Comparison of ENCODE assay signal across 11 cellular contexts in genomic region chr3:122691195-122691594, GRCh38. TPM values are rescaled to one million over a fixed set of nuclear protein-coding genes. Genes with fewer than 3 reads are reported as not detected.
DNase-seq lines count a peak whose midpoint lies in the region; ATAC-seq and TF ChIP-seq lines count a peak whose summit lies in the region.
"Had no signal": no experiment of that assay in that cellular context is flagged by ENCODE, and none has a peak within 500 bp of the region (broad histone marks: within the 10 kb centered on the region; RNA-seq: fewer than 3 reads in every experiment).

No MANE protein-coding gene starts in this region.

- 0 out of 2 replicates have a peak overlapping the region, but pooled peaks have one; percentile 20 for H3K27ac ChIP-seq in Panc1 (ENCODE audit: low read length)
- H3K27ac ChIP-seq in CD8-positive, alpha-beta T cell (ENCODE audit: low read depth, low read length): no peak overlapping the region
- H3K27ac ChIP-seq: transverse colon had no signal

- no peaks in the 10 kb centered on the region for H3K27me3 Mint-ChIP-seq in activated T-cell treated with anti-CD3 and anti-CD28 coated beads, Interleukin-2, amount 50 U/mL, for 24 hours
- H3K27me3 Mint-ChIP-seq in CD8-positive, alpha-beta T cell (ENCODE audit: low read depth): no peaks in the 10 kb centered on the region

- no peak overlapping the region for H3K4me3 ChIP-seq in Panc1 (ENCODE audit: low read depth in 2 of 2, low read length in 2 of 2)
- H3K4me3 ChIP-seq in CD8-positive, alpha-beta T cell (ENCODE audit: low read depth, low read length): no peak overlapping the region
- H3K4me3 ChIP-seq: transverse colon had no signal

- ATAC-seq in GM18508 (IDR thresholded peaks at IDR 0.05; ENCODE audit: insufficient read depth, unreplicated experiment): peak; percentile 69
- ATAC-seq in HG02610 (IDR thresholded peaks at IDR 0.05; ENCODE audit: unreplicated experiment): peak; percentile 84
- ATAC-seq in Panc1: peak; percentile 93
- ATAC-seq in CD8-positive, alpha-beta T cell: no peak
- ATAC-seq: left colon had no signal

- peaks cover 41% of the 10 kb centered on the region for H3K36me3 Mint-ChIP-seq in activated T-cell treated with anti-CD3 and anti-CD28 coated beads, Interleukin-2, amount 50 U/mL, for 24 hours (ENCODE audit: low read depth)
- peaks cover 42% of the 10 kb centered on the region for H3K36me3 Mint-ChIP-seq in CD8-positive, alpha-beta T cell

- H3K4me1 ChIP-seq in Panc1 (ENCODE audit: control insufficient read depth, insufficient read depth, low read length): peaks cover 9% of the 10 kb centered on the region
- H3K4me1 ChIP-seq in CD8-positive, alpha-beta T cell (ENCODE audit: insufficient read depth, low read length): peaks cover 10% of the 10 kb centered on the region
- H3K4me1 ChIP-seq: transverse colon had no signal

- no peaks in the 10 kb centered on the region for H3K9me3 ChIP-seq in Panc1 (ENCODE audit: control insufficient read depth, insufficient read depth, low read depth, low read length)
- no peaks in the 10 kb centered on the region for H3K9me3 ChIP-seq in CD8-positive, alpha-beta T cell (ENCODE audit: low read length)
- H3K9me3 ChIP-seq: transverse colon had no signal

- POLR2A ChIA-PET in Panc1 (lab: Charles Lee): no interaction called here
- POLR2A ChIA-PET in CD8-positive, alpha-beta T cell (lab: Charles Lee): no interaction called here

- no TSS peak for BruUV-seq in Panc1 (replicated peaks; lab: Mats Ljungman, UMichigan)

- no peak overlapping the region for H3K4me3 Mint-ChIP-seq in activated T-cell treated with anti-CD3 and anti-CD28 coated beads, Interleukin-2, amount 50 U/mL, for 24 hours
- H3K4me3 Mint-ChIP-seq in CD8-positive, alpha-beta T cell: no peak overlapping the region

- DNase-seq in Panc1 (ENCODE audit: low read depth, low spot score) (no peak), left kidney (ENCODE audit: low read depth, low spot score) (peak; percentile 39), superior temporal gyrus (ENCODE audit: extremely low spot score) (no peak), SK-N-DZ (ENCODE audit: low spot score) (no peak)
- DNase-seq in activated T-cell treated with anti-CD3 and anti-CD28 coated beads, Interleukin-2, amount 50 U/mL, for 24 hours: no peak
- DNase-seq in CD8-positive, alpha-beta T cell: no peak
- DNase-seq: left colon; stimulated activated CD4-positive, alpha-beta T cell treated with anti-CD3 and anti-CD28 coated beads, Interleukin-12 subunit alpha, Interleukin-12 subunit beta, amount 100 ng/mL, for 4 hours; transverse colon had no signal

- no peak overlapping the region for H3K27ac Mint-ChIP-seq in activated T-cell treated with anti-CD3 and anti-CD28 coated beads, Interleukin-2, amount 50 U/mL, for 24 hours
- H3K27ac Mint-ChIP-seq in CD8-positive, alpha-beta T cell: no peak overlapping the region

- intact Hi-C loops in Panc1 (cut with micrococcal nuclease; ENCODE audit: unreplicated experiment): no loop called here
- intact Hi-C loops in CD8-positive, alpha-beta T cell (cut with DNase I, micrococcal nuclease): no loop called here

- peaks cover 6% of the 10 kb centered on the region; the same call in 1 of the 2 replicates for H3K36me3 ChIP-seq in Panc1 (ENCODE audit: control insufficient read depth, insufficient read depth, low read length)
- peaks cover 28% of the 10 kb centered on the region for H3K36me3 ChIP-seq in CD8-positive, alpha-beta T cell (ENCODE audit: insufficient read depth, low read length)

- peaks cover 13% of the 10 kb centered on the region for H3K4me1 Mint-ChIP-seq in activated T-cell treated with anti-CD3 and anti-CD28 coated beads, Interleukin-2, amount 50 U/mL, for 24 hours (ENCODE audit: low read depth)
- H3K4me1 Mint-ChIP-seq in CD8-positive, alpha-beta T cell (ENCODE audit: low read depth): peaks cover 17% of the 10 kb centered on the region

- CTCF ChIA-PET in Panc1 (lab: Charles Lee): no interaction called here
- CTCF ChIA-PET in CD8-positive, alpha-beta T cell (lab: Charles Lee): no interaction called here

- in situ Hi-C loops in Panc1 (cut with HindIII; ENCODE audit: low pct_unique_long_range_greater_than_20kb, low sequenced_read_pairs): no loop called here

- TF ChIP-seq CTCF in Panc1 (IDR thresholded peaks at IDR 0.05): no peak
- TF ChIP-seq CTCF in CD8-positive, alpha-beta T cell (IDR thresholded peaks at IDR 0.05): no peak

- no peaks in the 10 kb centered on the region for H3K9me3 Mint-ChIP-seq in activated T-cell treated with anti-CD3 and anti-CD28 coated beads, Interleukin-2, amount 50 U/mL, for 24 hours
- H3K9me3 Mint-ChIP-seq in CD8-positive, alpha-beta T cell: no peaks in the 10 kb centered on the region

- no peaks in the 10 kb centered on the region for H3K27me3 ChIP-seq in Panc1 (ENCODE audit: control insufficient read depth, insufficient read depth, low read length)
- H3K27me3 ChIP-seq in CD8-positive, alpha-beta T cell (ENCODE audit: insufficient read depth, low read length): no peaks in the 10 kb centered on the region
- H3K27me3 ChIP-seq: transverse colon had no signal

RNA-seq across cellular contexts. Expression of gene PARP14, which starts 10.6 kb away (rescaled TPM):
- 46.0 TPM for total RNA-seq in Panc1 (2021; ENCODE audit: unreplicated experiment)
- polyA plus RNA-seq in Panc1 (2012; ENCODE audit: insufficient read length): 13.5 TPM
- 10 to 100 TPM; 39.8 to 42.3 TPM for total RNA-seq in CD8-positive, alpha-beta T cell
- polyA plus RNA-seq in SK-N-DZ (2014; cell fraction: cytosol; rRNA removed): 0.12 and 0.20 TPM in 2 replicates
- 0.11 and 0.16 TPM in 2 replicates for polyA plus RNA-seq in SK-N-DZ (2014; cell fraction: nucleus; rRNA removed)
